In genomic region chr9:125532812-125533594, GRCh38 we compare ENCODE assay signal across 30 cellular contexts.
"Had no signal": no experiment of that assay in that cellular context is flagged by ENCODE, and none has a peak within 500 bp of the region (broad histone marks: within the 10 kb centered on the region; RNA-seq: fewer than 3 reads in every experiment).

No MANE protein-coding gene starts in this region.

- H3K79me2 ChIP-seq: hepatocyte had no signal

- H3K4me3 ChIP-seq: breast epithelium, dorsolateral prefrontal cortex, hepatocyte, ovary, upper lobe of right lung had no signal

- H2AFZ ChIP-seq: hepatocyte had no signal

- H3K27me3 ChIP-seq: breast epithelium, dorsolateral prefrontal cortex, hepatocyte, neutrophil, ovary, upper lobe of right lung had no signal

- H3K27ac ChIP-seq: breast epithelium, dorsolateral prefrontal cortex, hepatocyte, neutrophil, ovary, upper lobe of right lung had no signal

- ATAC-seq: effector memory CD8-positive, alpha-beta T cell; esophagus mucosa; left ventricle myocardium superior; sciatic nerve; stimulated activated naive CD8-positive, alpha-beta T cell treated with anti-CD3 and anti-CD28 coated beads, Interleukin-15, Interleukin-2, amounts not matched to agents 100 U/mL and 50 U/mL, for 24 hours; upper lobe of right lung had no signal

- H3K4me3 Mint-ChIP-seq: activated naive CD4-positive, alpha-beta T cell treated with anti-CD3 and anti-CD28 coated beads for 36 hours; activated naive CD8-positive, alpha-beta T cell treated with anti-CD3 and anti-CD28 coated beads, Interleukin-2, amount 10 ng/mL, durations not matched to agents 7 days and 5 days; central memory CD8-positive, alpha-beta T cell; effector memory CD8-positive, alpha-beta T cell; immature natural killer cell; nephron had no signal

- H3K27me3 Mint-ChIP-seq: activated naive CD8-positive, alpha-beta T cell treated with anti-CD3 and anti-CD28 coated beads, Interleukin-2, amount 10 ng/mL, durations not matched to agents 7 days and 5 days; central memory CD8-positive, alpha-beta T cell; effector memory CD8-positive, alpha-beta T cell had no signal

- DNase-seq: activated CD4-positive, alpha-beta T cell treated with anti-CD3 and anti-CD28 coated beads for 4 hours; activated CD4-positive, alpha-beta T cell treated with anti-CD3 and anti-CD28 coated beads, Interleukin-2, amount 50 U/mL, for 48 hours; activated CD4-positive, CD25-positive, alpha-beta regulatory T cell; activated CD8-positive, alpha-beta memory T cell treated with anti-CD3 and anti-CD28 coated beads, Interleukin-2, amount 50 U/mL, for 48 hours; activated naive CD4-positive, alpha-beta T cell treated with anti-CD3 and anti-CD28 coated beads for 36 hours; activated naive CD8-positive, alpha-beta T cell treated with anti-CD3 and anti-CD28 coated beads, Interleukin-2, amount 10 ng/mL, durations not matched to agents 7 days and 5 days; activated T-cell treated with anti-CD3 and anti-CD28 coated beads, Interleukin-2, amount 50 U/mL, for 48 hours; amniotic stem cell; dorsolateral prefrontal cortex; effector memory CD8-positive, alpha-beta T cell; glutamatergic neuron; immature natural killer cell; kidney glomerular epithelial cell; left ventricle myocardium superior; ovary; small intestine; stimulated activated CD4-positive, alpha-beta T cell treated with anti-CD3 and anti-CD28 coated beads, Interleukin-15, amount 100 ng/mL, for 24 hours; stimulated activated naive CD8-positive, alpha-beta T cell treated with anti-CD3 and anti-CD28 coated beads, Interleukin-15, Interleukin-2, amounts not matched to agents 100 U/mL and 50 U/mL, for 24 hours; T-helper 9 cell; upper lobe of right lung had no signal

- H3K4me2 ChIP-seq: hepatocyte had no signal

- H3K9me3 ChIP-seq: breast epithelium, neutrophil, ovary, upper lobe of right lung had no signal

- FAIRE-seq: colon, endothelial cell of umbilical vein, frontal cortex, small intestine had no signal

- H3K27ac Mint-ChIP-seq: activated naive CD4-positive, alpha-beta T cell treated with anti-CD3 and anti-CD28 coated beads for 36 hours; activated naive CD8-positive, alpha-beta T cell treated with anti-CD3 and anti-CD28 coated beads, Interleukin-2, amount 10 ng/mL, durations not matched to agents 7 days and 5 days; effector memory CD8-positive, alpha-beta T cell; nephron had no signal

- H3K9me3 Mint-ChIP-seq: activated naive CD4-positive, alpha-beta T cell treated with anti-CD3 and anti-CD28 coated beads for 36 hours; activated naive CD8-positive, alpha-beta T cell treated with anti-CD3 and anti-CD28 coated beads, Interleukin-2, amount 10 ng/mL, durations not matched to agents 7 days and 5 days; central memory CD8-positive, alpha-beta T cell; effector memory CD8-positive, alpha-beta T cell; immature natural killer cell; nephron had no signal

- H3K36me3 ChIP-seq: breast epithelium, neutrophil, ovary, upper lobe of right lung had no signal
